ENCODE assay signal across 23 cellular contexts in genomic region chr3:58531555-58531954, GRCh38. TPM values are rescaled to one million over a fixed set of nuclear protein-coding genes. Genes with fewer than 3 reads are reported as not detected.
DNase-seq lines count a peak whose midpoint lies in the region; ATAC-seq, FAIRE-seq and TF ChIP-seq lines count a peak whose summit lies in the region.
"Had no signal": no experiment of that assay in that cellular context is flagged by ENCODE, and none has a peak within 500 bp of the region (broad histone marks: within the 10 kb centered on the region; RNA-seq: fewer than 3 reads in every experiment).

No MANE protein-coding gene starts in this region.

- no peaks in the 10 kb centered on the region for H3K27me3 Mint-ChIP-seq in activated T-cell treated with anti-CD3 and anti-CD28 coated beads, Interleukin-2, amount 50 U/mL, for 24 hours
- peaks cover 16% of the 10 kb centered on the region for H3K27me3 Mint-ChIP-seq in endodermal cell (ENCODE audit: insufficient read depth)
- H3K27me3 Mint-ChIP-seq in CD4-positive, alpha-beta T cell = no peaks in the 10 kb centered on the region

- POLR2A ChIA-PET in HepG2 (lab: Yijun Ruan, JAX) = interaction anchor here (0.6 to 1.4 kb wide), 2 partner anchors 9 to 12 kb away, joined by 3 to 5 read pairs; no protein-coding TSS in a partner anchor
- POLR2A ChIA-PET in CD4-positive, alpha-beta T cell (lab: Charles Lee) = no interaction called here

- TF ChIP-seq CTCF in liver (IDR thresholded peaks at IDR 0.05; ENCODE audit: low read depth, low read length, missing input control) = no peak
- TF ChIP-seq CTCF in HepG2 (CRISPR knock-in tag; IDR thresholded peaks at IDR 0.05) = no peak
- peak; percentile 4 for TF ChIP-seq CTCF in cardiac fibroblast (IDR thresholded peaks at IDR 0.05; ENCODE audit: low read depth, low read length)
- no peak for TF ChIP-seq CTCF in right lobe of liver (IDR thresholded peaks at IDR 0.05)
- no peak for TF ChIP-seq CTCF in endodermal cell (conservative IDR thresholded peaks at IDR 0.05)
- TF ChIP-seq CTCF in CD4-positive, alpha-beta T cell (IDR thresholded peaks at IDR 0.05) = no peak

- H3K9me3 Mint-ChIP-seq in activated T-cell treated with anti-CD3 and anti-CD28 coated beads, Interleukin-2, amount 50 U/mL, for 24 hours = no peaks in the 10 kb centered on the region
- H3K9me3 Mint-ChIP-seq in endodermal cell = peaks cover 1% of the 10 kb centered on the region
- H3K9me3 Mint-ChIP-seq in CD4-positive, alpha-beta T cell = no peaks in the 10 kb centered on the region
- H3K9me3 Mint-ChIP-seq: CD8-positive, alpha-beta T cell had no signal

- no peak for DNase-seq in HepG2 (ENCODE audit: low spot score)
- no peak for DNase-seq in cardiac fibroblast (ENCODE audit: low read depth in 2 of 2)
- no peak for DNase-seq in right lobe of liver
- DNase-seq in activated T-cell treated with anti-CD3 and anti-CD28 coated beads, Interleukin-2, amount 50 U/mL, for 24 hours = no peak
- no peak for DNase-seq in endodermal cell
- no peak for DNase-seq in CD4-positive, alpha-beta T cell
- DNase-seq in NCI-H1092 treated with DMSO at 0.1 percent for 48 hours (lab: John Stamatoyannopoulos, UW) = no peak
- DNase-seq: C1 segment of cervical spinal cord; Caco-2; CD8-positive, alpha-beta T cell; DMS 273 treated with DMSO at 0.1 percent for 48 hours; DND-41; KG1; MG63; NCI-H2029; NCI-H446 treated with DMSO at 0.1 percent for 48 hours; NK-92 treated with Interleukin-12 subunit alpha and Interleukin-12 subunit beta, amount 100 ng/mL, for 24 hours; Right ventricle myocardium superior had no signal

- no peak overlapping the region for H3K4me3 ChIP-seq in liver (ENCODE audit: low read depth in 1 of 3, low read length in 3 of 3)
- H3K4me3 ChIP-seq in HepG2 (replicated peaks in 1 of 3; ENCODE audit: insufficient read depth in 1 of 3, low read depth in 2 of 3, low read length in 3 of 3) = no peak overlapping the region
- no peak overlapping the region for H3K4me3 ChIP-seq in cardiac fibroblast (replicated peaks in 1 of 2; ENCODE audit: low read depth in 2 of 2, low read length in 2 of 2)
- no peak overlapping the region for H3K4me3 ChIP-seq in right lobe of liver
- H3K4me3 ChIP-seq in endodermal cell (ENCODE audit: low read length) = no peak overlapping the region
- H3K4me3 ChIP-seq: MG63, SJSA1 had no signal

- H3K4me1 ChIP-seq in liver (ENCODE audit: control insufficient read depth in 4 of 4, insufficient read depth in 4 of 4, low read length in 3 of 4) = peaks cover 4 to 99% (median 91%) of the 10 kb centered on the region in 4 donors
- peaks cover 62% of the 10 kb centered on the region for H3K4me1 ChIP-seq in HepG2 (ENCODE audit: insufficient read depth, low read length)
- peaks cover 0 to 93% (median 49%) of the 10 kb centered on the region in 4 donors for H3K4me1 ChIP-seq in right lobe of liver
- H3K4me1 ChIP-seq in endodermal cell (ENCODE audit: control insufficient read depth, insufficient read depth, low read length) = peaks cover 17% of the 10 kb centered on the region

- in situ Hi-C loops in HepG2 (cut with HindIII; ENCODE audit: extremely low pct_ligation_motif_present, low pct_unique_long_range_greater_than_20kb) = loop anchor here (10.0 kb wide), 1 partner anchor 207 kb away; no protein-coding TSS in a partner anchor

- H3K4me1 Mint-ChIP-seq in activated T-cell treated with anti-CD3 and anti-CD28 coated beads, Interleukin-2, amount 50 U/mL, for 24 hours (ENCODE audit: low read depth) = peaks cover 14% of the 10 kb centered on the region
- peaks cover 25% of the 10 kb centered on the region for H3K4me1 Mint-ChIP-seq in endodermal cell
- peaks cover 7% of the 10 kb centered on the region for H3K4me1 Mint-ChIP-seq in CD4-positive, alpha-beta T cell (ENCODE audit: low read depth)

- TF ChIP-seq EP300 in HepG2 (IDR thresholded peaks at IDR 0.05; ENCODE audit: low read depth in 2 of 2, low read length in 2 of 2) (no peak), HepG2 (CRISPR knock-in tag; IDR thresholded peaks at IDR 0.05; ENCODE audit: borderline replicate concordance) (no peak)

- no TSS peak for BruUV-seq in HepG2 (replicated peaks; lab: Mats Ljungman, UMichigan)

- no peak overlapping the region for H3K27ac Mint-ChIP-seq in activated T-cell treated with anti-CD3 and anti-CD28 coated beads, Interleukin-2, amount 50 U/mL, for 24 hours
- no peak overlapping the region for H3K27ac Mint-ChIP-seq in endodermal cell
- H3K27ac Mint-ChIP-seq in CD4-positive, alpha-beta T cell = no peak overlapping the region
- H3K27ac Mint-ChIP-seq: CD8-positive, alpha-beta T cell had no signal

- no peaks in the 10 kb centered on the region for H3K9me3 ChIP-seq in liver (ENCODE audit: control insufficient read depth in 4 of 4, low read length in 3 of 4)
- H3K9me3 ChIP-seq in HepG2 (ENCODE audit: low read length) = no peaks in the 10 kb centered on the region
- no peaks in the 10 kb centered on the region for H3K9me3 ChIP-seq in right lobe of liver
- no peaks in the 10 kb centered on the region for H3K9me3 ChIP-seq in endodermal cell (ENCODE audit: control insufficient read depth, low read length)
- no peaks in the 10 kb centered on the region for H3K9me3 ChIP-seq in CD4-positive, alpha-beta T cell (ENCODE audit: control insufficient read depth, low read length)
- H3K9me3 ChIP-seq: Caco-2, MG63, SJSA1 had no signal

- no peak for ATAC-seq in HepG2
- ATAC-seq in right lobe of liver = no peak
- no peak for ATAC-seq in CD4-positive, alpha-beta T cell (ENCODE audit: poor library complexity)
- ATAC-seq: CD8-positive, alpha-beta T cell had no signal

- H4K20me1 ChIP-seq in HepG2 (ENCODE audit: insufficient read depth, low read length) = no peaks in the 10 kb centered on the region

- H3K4me2 ChIP-seq in HepG2 (ENCODE audit: low read depth, low read length) = no peak overlapping the region

- TF ChIP-seq RAD21 in liver (IDR thresholded peaks at IDR 0.05) = no peak
- no peak for TF ChIP-seq RAD21 in HepG2 (CRISPR knock-in tag; IDR thresholded peaks at IDR 0.05)

- no peak overlapping the region for H3K4me3 Mint-ChIP-seq in activated T-cell treated with anti-CD3 and anti-CD28 coated beads, Interleukin-2, amount 50 U/mL, for 24 hours
- no peak overlapping the region for H3K4me3 Mint-ChIP-seq in endodermal cell
- no peak overlapping the region for H3K4me3 Mint-ChIP-seq in CD4-positive, alpha-beta T cell
- H3K4me3 Mint-ChIP-seq: CD8-positive, alpha-beta T cell had no signal

- peaks cover 14 to 21% (median 18%) of the 10 kb centered on the region in 4 donors for H3K36me3 ChIP-seq in liver (ENCODE audit: control insufficient read depth in 4 of 4, insufficient read depth in 3 of 4, low read depth in 1 of 4, low read length in 3 of 4)
- peaks cover 1 to 36% of the 10 kb centered on the region in 2 experiments; a peak in 3 of 5 replicates for H3K36me3 ChIP-seq in HepG2 (replicated peaks in 1 of 2; ENCODE audit: control insufficient read depth in 1 of 2, insufficient read depth in 2 of 2, low read length in 2 of 2)
- H3K36me3 ChIP-seq in right lobe of liver = peaks cover 0 to 77% (median 34%) of the 10 kb centered on the region in 4 donors
- no peaks in the 10 kb centered on the region for H3K36me3 ChIP-seq in endodermal cell (ENCODE audit: control insufficient read depth, insufficient read depth, low read length)
- H3K36me3 ChIP-seq: SJSA1 had no signal

- H3K9ac ChIP-seq in liver (ENCODE audit: low read depth in 1 of 2, low read length in 2 of 2) (no peak overlapping the region), HepG2 (ENCODE audit: insufficient read depth, low read depth, low read length) (no peak overlapping the region), endodermal cell (ENCODE audit: extremely low read depth, low read length, poor library complexity, severe bottlenecking) (no peak overlapping the region)

- H3K27me3 ChIP-seq in liver (ENCODE audit: control insufficient read depth in 4 of 4, insufficient read depth in 4 of 4, low read length in 3 of 4) (no peaks in the 10 kb centered on the region), HepG2 (ENCODE audit: control insufficient read depth in 1 of 2, insufficient read depth in 2 of 2, low read length in 2 of 2) (no peaks in the 10 kb centered on the region), right lobe of liver (no peaks in the 10 kb centered on the region), endodermal cell (ENCODE audit: control insufficient read depth, insufficient read depth, low read length, poor library complexity, severe bottlenecking) (no peaks in the 10 kb centered on the region)
- H3K27me3 ChIP-seq in CD4-positive, alpha-beta T cell (ENCODE audit: control insufficient read depth, insufficient read depth, low read length) = no peaks in the 10 kb centered on the region
- H3K27me3 ChIP-seq: MG63, SJSA1 had no signal

- intact Hi-C loops in HepG2 (cut with micrococcal nuclease; ENCODE audit: unreplicated experiment) = loop anchor here (10.0 kb wide), 1 partner anchor 197 kb away; the partner anchor contains the start of gene PXK
- intact Hi-C loops in right lobe of liver (cut with DNase I) = loop anchor here (5.0 to 10.0 kb wide), 2 partner anchors 39 to 217 kb away; partner anchors contain the start of gene KCTD6 (in 1 of the 2)
- intact Hi-C loops in CD4-positive, alpha-beta T cell (cut with DNase I, micrococcal nuclease) = loop anchor here in 1 of 2 experiments (5.0 kb wide), 1 partner anchor 344 kb away; no protein-coding TSS in a partner anchor

- no peak for TF ChIP-seq POLR2A in HepG2 (IDR thresholded peaks at IDR 0.05; ENCODE audit: insufficient read depth in 1 of 2, low read depth in 2 of 2, low read length in 2 of 2)
- TF ChIP-seq POLR2A in right lobe of liver (IDR thresholded peaks at IDR 0.05) = no peak

- no peak overlapping the region for H2AFZ ChIP-seq in HepG2 (ENCODE audit: low read length)

- CTCF ChIA-PET in HepG2 (lab: Yijun Ruan, JAX; ENCODE audit: low intra/inter-chr PET ratio, low total read pairs) = interaction anchor here (1.9 to 2.3 kb wide), 2 partner anchors 37 to 109 kb away, joined by 6 to 11 read pairs; no protein-coding TSS in a partner anchor
- CTCF ChIA-PET in CD4-positive, alpha-beta T cell (lab: Charles Lee) = no interaction called here

- 80% methylated on average over 7 of the region's 7 CpGs for WGBS in liver
- WGBS in HepG2 (ENCODE audit: low lambda C conversion rate) = 100% methylated on average over 6 of the region's 7 CpGs
- no CpG with 5 or more reads among the region's 7 CpGs for WGBS in right lobe of liver (ENCODE audit: insufficient coverage, low coverage, low lambda C conversion rate, missing lambda C conversion rate)
- 97 to 98% methylated on average over 6 to 7 of the region's 7 CpGs for WGBS in endodermal cell (ENCODE audit: insufficient coverage in 1 of 2, insufficient read length in 1 of 2), 2 experiments

- FAIRE-seq in HepG2 (lab: Jason Lieb, UNC) = no peak
- FAIRE-seq: GM18507, H54 had no signal

- H3K79me2 ChIP-seq in HepG2 (ENCODE audit: insufficient read depth, low read length) = no peaks in the 10 kb centered on the region

- H3K27ac ChIP-seq in liver (ENCODE audit: low read depth in 1 of 2, low read length in 2 of 2) = peak overlapping the region; percentile 24 to 45
- H3K27ac ChIP-seq in HepG2 (ENCODE audit: extremely low read length, insufficient read depth, low read length) = no peak overlapping the region
- peak overlapping the region in 2 of 3 donors; percentile 46 to 90 for H3K27ac ChIP-seq in right lobe of liver
- H3K27ac ChIP-seq in endodermal cell (ENCODE audit: low read depth, low read length) = no peak overlapping the region
- no peak overlapping the region for H3K27ac ChIP-seq in CD4-positive, alpha-beta T cell (ENCODE audit: low read depth, low read length)
- H3K27ac ChIP-seq: SJSA1 had no signal

- H3K36me3 Mint-ChIP-seq in activated T-cell treated with anti-CD3 and anti-CD28 coated beads, Interleukin-2, amount 50 U/mL, for 24 hours (ENCODE audit: low read depth) = no peaks in the 10 kb centered on the region
- H3K36me3 Mint-ChIP-seq in endodermal cell (ENCODE audit: low read depth) = peaks cover 4% of the 10 kb centered on the region
- H3K36me3 Mint-ChIP-seq in CD4-positive, alpha-beta T cell (ENCODE audit: low read depth) = no peaks in the 10 kb centered on the region
- H3K36me3 Mint-ChIP-seq: CD8-positive, alpha-beta T cell had no signal

RNA-seq across cellular contexts. Expression of gene ACOX2, which starts 5.4 kb away (rescaled TPM):
- total RNA-seq in liver (100 to 1,000 TPM in 1 of 2 donors, 10 to 100 TPM in 1; 74.3 to 179 TPM), HepG2 (2016; rRNA removed; fragmentation: Illumina TruSeq; extraction: Trizol) (41.1 and 42.6 TPM in 2 replicates), right lobe of liver (100 to 1,000 TPM in 3 of 6 experiments, 10 to 100 TPM in 3; 67.8 to 269 (median 149) TPM), endodermal cell (1 to 10 TPM; 6.6 to 9.8 TPM)
- polyA plus RNA-seq in liver (100 to 1,000 TPM; 104 to 214 TPM), HepG2 (2011; rRNA removed) (98.5 and 105 TPM in 2 replicates)
- total RNA-seq in HepG2 (2016; cell fraction: cytosol; rRNA removed; fragmentation: Illumina TruSeq; extraction: Trizol; ENCODE audit: low read depth) = 13.1 and 13.7 TPM in 2 replicates
- 39.0 and 39.8 TPM in 2 replicates for total RNA-seq in HepG2 (2016; cell fraction: insoluble cytoplasmic fraction; rRNA removed; fragmentation: Illumina TruSeq; extraction: Trizol)
- total RNA-seq in HepG2 (2016; cell fraction: membrane; rRNA removed; fragmentation: Illumina TruSeq; extraction: Trizol) = 18.6 and 20.4 TPM in 2 replicates
- total RNA-seq in HepG2 (2016; cell fraction: nucleus; rRNA removed; fragmentation: Illumina TruSeq; extraction: Trizol) = 48.2 and 48.3 TPM in 2 replicates
- 49.0 and 60.3 TPM in 2 replicates for polyA plus RNA-seq in HepG2 (2011; cell fraction: cytosol; rRNA removed)
- 306 and 373 TPM in 2 replicates for polyA plus RNA-seq in HepG2 (2011; cell fraction: nucleus; rRNA removed)
- polyA plus RNA-seq in HepG2 (2012) = 29.8 and 60.1 TPM in 2 replicates
- polyA plus RNA-seq in HepG2 (2016; cell fraction: cytosol; fragmentation: Illumina TruSeq; extraction: Trizol; ENCODE audit: low read depth) = 12.5 and 13.1 TPM in 2 replicates
- 50.0 and 58.0 TPM in 2 replicates for polyA plus RNA-seq in HepG2 (2016; cell fraction: insoluble cytoplasmic fraction; fragmentation: Illumina TruSeq; extraction: Trizol; ENCODE audit: low read depth)
- 16.6 and 17.1 TPM in 2 replicates for polyA plus RNA-seq in HepG2 (2016; cell fraction: membrane; fragmentation: Illumina TruSeq; extraction: Trizol; ENCODE audit: low read depth)
- polyA plus RNA-seq in HepG2 (2016; cell fraction: nucleus; fragmentation: Illumina TruSeq; extraction: Trizol; ENCODE audit: insufficient read depth, low read depth) = 86.5 and 86.8 TPM in 2 replicates
- polyA minus RNA-seq in HepG2 (2011; rRNA and poly(A)+ RNA removed; ENCODE audit: low replicate concordance) = 95.4 TPM in 1 of 2 replicates, not detected in the other
- polyA minus RNA-seq in HepG2 (2011; cell fraction: cytosol; rRNA and poly(A)+ RNA removed) = 23.3 and 26.9 TPM in 2 replicates
- 86.3 and 110 TPM in 2 replicates for polyA minus RNA-seq in HepG2 (2011; cell fraction: nucleus; rRNA and poly(A)+ RNA removed)
- 6.2 TPM for polyA plus RNA-seq in endodermal cell (2013, experiment 1 of 2)
- polyA plus RNA-seq in endodermal cell (2013, experiment 2 of 2) = 6.3 TPM
- not detected for total RNA-seq in CD4-positive, alpha-beta T cell
- total RNA-seq: CD8-positive, alpha-beta T cell had no signal

RNA-seq across cellular contexts. Expression of gene KCTD6, which starts 39.7 kb away (rescaled TPM):
- total RNA-seq in liver = 10 to 100 TPM; 10.7 to 13.8 TPM
- polyA plus RNA-seq in liver = 10 to 100 TPM in 1 of 2 donors, 1 to 10 TPM in 1; 6.5 to 10.0 TPM
- total RNA-seq in HepG2 (2016; rRNA removed; fragmentation: Illumina TruSeq; extraction: Trizol) = 14.0 and 14.2 TPM in 2 replicates
- total RNA-seq in HepG2 (2016; cell fraction: cytosol; rRNA removed; fragmentation: Illumina TruSeq; extraction: Trizol; ENCODE audit: low read depth) = 9.3 and 12.2 TPM in 2 replicates
- total RNA-seq in HepG2 (2016; cell fraction: insoluble cytoplasmic fraction; rRNA removed; fragmentation: Illumina TruSeq; extraction: Trizol) = 13.2 and 17.0 TPM in 2 replicates
- 20.0 and 22.1 TPM in 2 replicates for total RNA-seq in HepG2 (2016; cell fraction: membrane; rRNA removed; fragmentation: Illumina TruSeq; extraction: Trizol)
- 12.3 and 13.2 TPM in 2 replicates for total RNA-seq in HepG2 (2016; cell fraction: nucleus; rRNA removed; fragmentation: Illumina TruSeq; extraction: Trizol)
- 12.0 and 13.4 TPM in 2 replicates for polyA plus RNA-seq in HepG2 (2011; rRNA removed)
- 6.5 and 11.1 TPM in 2 replicates for polyA plus RNA-seq in HepG2 (2011; cell fraction: cytosol; rRNA removed)
- 7.0 and 14.1 TPM in 2 replicates for polyA plus RNA-seq in HepG2 (2011; cell fraction: nucleus; rRNA removed)
- polyA plus RNA-seq in HepG2 (2012) = 10.7 and 12.1 TPM in 2 replicates
- polyA plus RNA-seq in HepG2 (2016; cell fraction: cytosol; fragmentation: Illumina TruSeq; extraction: Trizol; ENCODE audit: low read depth) = 10.5 and 12.2 TPM in 2 replicates
- polyA plus RNA-seq in HepG2 (2016; cell fraction: insoluble cytoplasmic fraction; fragmentation: Illumina TruSeq; extraction: Trizol; ENCODE audit: low read depth) = 19.5 and 23.9 TPM in 2 replicates
- 17.5 and 18.4 TPM in 2 replicates for polyA plus RNA-seq in HepG2 (2016; cell fraction: membrane; fragmentation: Illumina TruSeq; extraction: Trizol; ENCODE audit: low read depth)
- 23.8 and 26.9 TPM in 2 replicates for polyA plus RNA-seq in HepG2 (2016; cell fraction: nucleus; fragmentation: Illumina TruSeq; extraction: Trizol; ENCODE audit: insufficient read depth, low read depth)
- 3.9 and 8.0 TPM in 2 replicates for polyA minus RNA-seq in HepG2 (2011; rRNA and poly(A)+ RNA removed; ENCODE audit: low replicate concordance)
- polyA minus RNA-seq in HepG2 (2011; cell fraction: cytosol; rRNA and poly(A)+ RNA removed) = 4.9 and 5.9 TPM in 2 replicates
- polyA minus RNA-seq in HepG2 (2011; cell fraction: nucleus; rRNA and poly(A)+ RNA removed) = 7.3 and 17.8 TPM in 2 replicates
- 1 to 10 TPM; 4.3 to 9.6 (median 8.0) TPM for total RNA-seq in right lobe of liver
- total RNA-seq in endodermal cell = 10 to 100 TPM; 17.9 to 20.4 TPM
- 32.2 TPM for polyA plus RNA-seq in endodermal cell (2013, experiment 1 of 2)
- 30.6 TPM for polyA plus RNA-seq in endodermal cell (2013, experiment 2 of 2)
- 1 to 10 TPM; 3.8 to 5.0 TPM for total RNA-seq in CD4-positive, alpha-beta T cell

RNA-seq across cellular contexts. Expression of gene FAM107A, which starts 45.6 kb away (rescaled TPM):
- 1 to 10 TPM in 1 of 2 donors, under 1 TPM in 1; 0.05 to 1.3 TPM for total RNA-seq in liver
- 1 to 10 TPM; 1.5 to 4.7 TPM for polyA plus RNA-seq in liver
- not detected in 2 replicates for total RNA-seq in HepG2 (2016; rRNA removed; fragmentation: Illumina TruSeq; extraction: Trizol)
- not detected in 2 replicates for total RNA-seq in HepG2 (2016; cell fraction: cytosol; rRNA removed; fragmentation: Illumina TruSeq; extraction: Trizol; ENCODE audit: low read depth)
- total RNA-seq in HepG2 (2016; cell fraction: insoluble cytoplasmic fraction; rRNA removed; fragmentation: Illumina TruSeq; extraction: Trizol) = not detected in 2 replicates
- total RNA-seq in HepG2 (2016; cell fraction: membrane; rRNA removed; fragmentation: Illumina TruSeq; extraction: Trizol) = not detected in 2 replicates
- not detected in 2 replicates for total RNA-seq in HepG2 (2016; cell fraction: nucleus; rRNA removed; fragmentation: Illumina TruSeq; extraction: Trizol)
- polyA plus RNA-seq in HepG2 (2011; rRNA removed) = not detected in 2 replicates
- polyA plus RNA-seq in HepG2 (2011; cell fraction: cytosol; rRNA removed) = not detected in 2 replicates
- polyA plus RNA-seq in HepG2 (2011; cell fraction: nucleus; rRNA removed) = not detected in 2 replicates
- 0.13 and 0.62 TPM in 2 replicates for polyA plus RNA-seq in HepG2 (2012)
- polyA plus RNA-seq in HepG2 (2016; cell fraction: cytosol; fragmentation: Illumina TruSeq; extraction: Trizol; ENCODE audit: low read depth) = not detected in 2 replicates
- polyA plus RNA-seq in HepG2 (2016; cell fraction: insoluble cytoplasmic fraction; fragmentation: Illumina TruSeq; extraction: Trizol; ENCODE audit: low read depth) = not detected in 2 replicates
- polyA plus RNA-seq in HepG2 (2016; cell fraction: membrane; fragmentation: Illumina TruSeq; extraction: Trizol; ENCODE audit: low read depth) = not detected in 2 replicates
- polyA plus RNA-seq in HepG2 (2016; cell fraction: nucleus; fragmentation: Illumina TruSeq; extraction: Trizol; ENCODE audit: insufficient read depth, low read depth) = not detected in 2 replicates
- polyA minus RNA-seq in HepG2 (2011; rRNA and poly(A)+ RNA removed; ENCODE audit: low replicate concordance) = not detected in 2 replicates
- not detected in 2 replicates for polyA minus RNA-seq in HepG2 (2011; cell fraction: cytosol; rRNA and poly(A)+ RNA removed)
- polyA minus RNA-seq in HepG2 (2011; cell fraction: nucleus; rRNA and poly(A)+ RNA removed) = not detected in 2 replicates
- 1 to 10 TPM in 3 of 6 experiments, under 1 TPM in 3; 0.33 to 3.6 (median 1.6) TPM for total RNA-seq in right lobe of liver
- total RNA-seq in endodermal cell = not detected
- polyA plus RNA-seq in endodermal cell (2013, experiment 1 of 2) = 2.4 TPM
- 2.2 TPM for polyA plus RNA-seq in endodermal cell (2013, experiment 2 of 2)
- not detected for total RNA-seq in CD4-positive, alpha-beta T cell
- total RNA-seq: A172; Caco-2; CD8-positive, alpha-beta T cell; SJSA1 had no signal

Comparison
In these comparisons a context has a peak if more than half of its experiments do, and no peak if none do; other contexts are left out.
1. H3K27ac ChIP-seq: peak in liver (2 of 2) and right lobe of liver (2 of 3); none in HepG2 (single experiment), endodermal cell (single experiment) and CD4-positive, alpha-beta T cell (single experiment).
2. RNA of gene ACOX2, which starts 5.4 kb away (total RNA-seq): 67.8 to 269 TPM in right lobe of liver, 74.3 to 179 TPM in liver, 13.1 to 48.3 TPM in HepG2 and 6.6 to 9.8 TPM in endodermal cell; not detected in CD4-positive, alpha-beta T cell; every median in the first group is over 4 times any median in the second.